ENCODE assay signal across 1 cellular context in genomic region chr5:66144074-66144798, GRCh38.
TF ChIP-seq lines count a peak whose summit lies in the region.

A gene with protein sequence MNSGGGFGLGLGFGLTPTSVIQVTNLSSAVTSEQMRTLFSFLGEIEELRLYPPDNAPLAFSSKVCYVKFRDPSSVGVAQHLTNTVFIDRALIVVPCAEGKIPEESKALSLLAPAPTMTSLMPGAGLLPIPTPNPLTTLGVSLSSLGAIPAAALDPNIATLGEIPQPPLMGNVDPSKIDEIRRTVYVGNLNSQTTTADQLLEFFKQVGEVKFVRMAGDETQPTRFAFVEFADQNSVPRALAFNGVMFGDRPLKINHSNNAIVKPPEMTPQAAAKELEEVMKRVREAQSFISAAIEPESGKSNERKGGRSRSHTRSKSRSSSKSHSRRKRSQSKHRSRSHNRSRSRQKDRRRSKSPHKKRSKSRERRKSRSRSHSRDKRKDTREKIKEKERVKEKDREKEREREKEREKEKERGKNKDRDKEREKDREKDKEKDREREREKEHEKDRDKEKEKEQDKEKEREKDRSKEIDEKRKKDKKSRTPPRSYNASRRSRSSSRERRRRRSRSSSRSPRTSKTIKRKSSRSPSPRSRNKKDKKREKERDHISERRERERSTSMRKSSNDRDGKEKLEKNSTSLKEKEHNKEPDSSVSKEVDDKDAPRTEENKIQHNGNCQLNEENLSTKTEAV (plus strand): TSS chr5:66144300. CDS start chr5:66144377, 77 bp downstream.

TF ChIP-seq in HepG2, 621 proteins besides CTCF, POLR2A, EP300 and RAD21 (continued from another document and continues in another):
- TF ChIP-seq ZNF276 (CRISPR knock-in tag; IDR thresholded peaks at IDR 0.05; ENCODE audit: low read depth) (no peak), ZNF674 (CRISPR knock-in tag; IDR thresholded peaks at IDR 0.05; ENCODE audit: low read depth) (0 out of 2 replicates have a peak, but pooled peaks have one; percentile 47), ZNF234 (CRISPR knock-in tag; conservative IDR thresholded peaks at IDR 0.05) (peak; percentile 88; the same call in 1 of the 2 replicates), MLLT10 (CRISPR knock-in tag; IDR thresholded peaks at IDR 0.05) (no peak), NCOA1 (CRISPR knock-in tag; IDR thresholded peaks at IDR 0.05) (no peak), KMT2A (CRISPR knock-in tag; IDR thresholded peaks at IDR 0.05) (peak; percentile 87), TAF15 (IDR thresholded peaks at IDR 0.05; ENCODE audit: low read depth, low read length, poor library complexity, severe bottlenecking) (peak; percentile 96), ZNF850 (CRISPR knock-in tag; conservative IDR thresholded peaks at IDR 0.05) (peak; percentile 60; the same call in 1 of the 2 replicates), KDM6A (CRISPR knock-in tag; IDR thresholded peaks at IDR 0.05; ENCODE audit: low read depth) (no peak), ASH2L (IDR thresholded peaks at IDR 0.05; ENCODE audit: insufficient read length, low read depth, low read length) (peak; percentile 97), ISL2 (CRISPR knock-in tag; IDR thresholded peaks at IDR 0.05) (peak; percentile 73; the same call in 1 of the 2 replicates), POLR2AphosphoS5 (IDR thresholded peaks at IDR 0.05; ENCODE audit: low read depth, low read length) (peak; percentile 91), SIN3A (IDR thresholded peaks at IDR 0.05; ENCODE audit: borderline replicate concordance, low read depth, low read length) (peak; percentile 85; the same call in 1 of the 2 replicates), ZNF143 (CRISPR knock-in tag; IDR thresholded peaks at IDR 0.05) (peak; percentile 38; the same call in 1 of the 2 replicates), IRF2 (CRISPR knock-in tag; IDR thresholded peaks at IDR 0.05) (peak; percentile 1), CREM (IDR thresholded peaks at IDR 0.05) (peak; percentile 36; the same call in 1 of the 2 replicates), CREM (CRISPR knock-in tag; IDR thresholded peaks at IDR 0.05) (no peak), ZBTB7A (CRISPR knock-in tag; IDR thresholded peaks at IDR 0.05) (no peak), ZSCAN30 (CRISPR knock-in tag; IDR thresholded peaks at IDR 0.05) (0 out of 2 replicates have a peak, but pooled peaks have one; percentile 86), ZSCAN12 (CRISPR knock-in tag; IDR thresholded peaks at IDR 0.05) (0 out of 2 replicates have a peak, but pooled peaks have one; percentile 16), MED13 (CRISPR knock-in tag; IDR thresholded peaks at IDR 0.05) (no peak; the same call in 1 of the 2 replicates), ZBTB3 (CRISPR knock-in tag; IDR thresholded peaks at IDR 0.05; ENCODE audit: borderline replicate concordance, low read depth) (no peak), CEBPB (IDR thresholded peaks at IDR 0.05; ENCODE audit: borderline replicate concordance, low read depth, low read length) (peak; percentile 92), ZNF263 (CRISPR knock-in tag; IDR thresholded peaks at IDR 0.05) (peak; percentile 41; the same call in 1 of the 2 replicates), ZNF329 (CRISPR knock-in tag; IDR thresholded peaks at IDR 0.05; ENCODE audit: low read depth) (peak; percentile 72; the same call in 1 of the 2 replicates), HNRNPH1 (optimal IDR thresholded peaks at IDR 0.05; ENCODE audit: low read depth, low read length) (no peak), SETDB1 (CRISPR knock-in tag; IDR thresholded peaks at IDR 0.05; ENCODE audit: borderline replicate concordance) (no peak), ATF7-NPFF (CRISPR knock-in tag; IDR thresholded peaks at IDR 0.05; ENCODE audit: low read depth) (no peak), KDM1A (CRISPR knock-in tag; IDR thresholded peaks at IDR 0.05) (no peak), BORCS8-MEF2B (CRISPR knock-in tag; IDR thresholded peaks at IDR 0.05) (peak; percentile 14; the same call in 1 of the 2 replicates), CREB1 (IDR thresholded peaks at IDR 0.05) (peak; percentile 74), CREB1 (CRISPR knock-in tag; IDR thresholded peaks at IDR 0.05) (peak; percentile 45; the same call in 1 of the 2 replicates), FOXC1 (CRISPR knock-in tag; IDR thresholded peaks at IDR 0.05; ENCODE audit: borderline replicate concordance) (peak; percentile 30; the same call in 1 of the 2 replicates), NCOA5 (CRISPR knock-in tag; IDR thresholded peaks at IDR 0.05) (no peak), FOXM1 (CRISPR knock-in tag; IDR thresholded peaks at IDR 0.05) (0 out of 2 replicates have a peak, but pooled peaks have one; percentile 18), ZFX (CRISPR knock-in tag; IDR thresholded peaks at IDR 0.05; ENCODE audit: low read depth) (peak; percentile 66), CERS6 (CRISPR knock-in tag; IDR thresholded peaks at IDR 0.05) (peak; percentile 51; the same call in 1 of the 2 replicates), RCOR2 (CRISPR knock-in tag; IDR thresholded peaks at IDR 0.05) (no peak), KDM3A (CRISPR knock-in tag; IDR thresholded peaks at IDR 0.05; ENCODE audit: low read depth) (no peak), TEAD2 (CRISPR knock-in tag; IDR thresholded peaks at IDR 0.05) (no peak), ARID5B (CRISPR knock-in tag; IDR thresholded peaks at IDR 0.05) (peak; percentile 5), ZNF572 (CRISPR knock-in tag; IDR thresholded peaks at IDR 0.05) (0 out of 2 replicates have a peak, but pooled peaks have one; percentile 73), ZNF557 (CRISPR knock-in tag; IDR thresholded peaks at IDR 0.05) (0 out of 2 replicates have a peak, but pooled peaks have one; percentile 48), EHMT2 (IDR thresholded peaks at IDR 0.05; ENCODE audit: borderline replicate concordance, low read depth, low read length) (no peak), CEBPG (CRISPR knock-in tag; IDR thresholded peaks at IDR 0.05) (peak; percentile 83), PHF20 (CRISPR knock-in tag; IDR thresholded peaks at IDR 0.05) (peak; percentile 66), PITX1 (CRISPR knock-in tag; IDR thresholded peaks at IDR 0.05) (no peak), ZNF776 (CRISPR knock-in tag; IDR thresholded peaks at IDR 0.05) (peak; percentile 77), MXD4 (CRISPR knock-in tag; IDR thresholded peaks at IDR 0.05) (peak; percentile 48; the same call in 1 of the 2 replicates), ZNF225 (CRISPR knock-in tag; IDR thresholded peaks at IDR 0.05) (peak; percentile 75; the same call in 1 of the 2 replicates), PTBP1 (IDR thresholded peaks at IDR 0.05; ENCODE audit: low read depth, low read length, poor library complexity, severe bottlenecking) (no peak), ZMYM4 (CRISPR knock-in tag; IDR thresholded peaks at IDR 0.05) (peak; percentile 85), CHD2 (IDR thresholded peaks at IDR 0.05; ENCODE audit: low read depth, low read length) (peak; percentile 95), ZNF460 (CRISPR knock-in tag; IDR thresholded peaks at IDR 0.05; ENCODE audit: borderline replicate concordance) (peak; percentile 10; the same call in 1 of the 2 replicates), ZNF430 (CRISPR knock-in tag; IDR thresholded peaks at IDR 0.05) (peak; percentile 27; the same call in 1 of the 2 replicates), ZKSCAN5 (CRISPR knock-in tag; IDR thresholded peaks at IDR 0.05) (no peak), ZFP36 (IDR thresholded peaks at IDR 0.05; ENCODE audit: borderline replicate concordance, low read depth, low read length, partially characterized antibody) (no peak), MEIS1 (CRISPR knock-in tag; IDR thresholded peaks at IDR 0.05; ENCODE audit: borderline replicate concordance) (no peak; the same call in 1 of the 2 replicates), ZSCAN25 (CRISPR knock-in tag; IDR thresholded peaks at IDR 0.05) (0 out of 2 replicates have a peak, but pooled peaks have one; percentile 17), ZNF775 (CRISPR knock-in tag; IDR thresholded peaks at IDR 0.05; ENCODE audit: borderline replicate concordance) (no peak), ZNF597 (CRISPR knock-in tag; IDR thresholded peaks at IDR 0.05) (no peak), SYNCRIP (IDR thresholded peaks at IDR 0.05; ENCODE audit: insufficient read depth, low read depth, low read length) (no peak), POGZ (CRISPR knock-in tag; IDR thresholded peaks at IDR 0.05) (peak; percentile 72)
- TF ChIP-seq, protein P1, sequence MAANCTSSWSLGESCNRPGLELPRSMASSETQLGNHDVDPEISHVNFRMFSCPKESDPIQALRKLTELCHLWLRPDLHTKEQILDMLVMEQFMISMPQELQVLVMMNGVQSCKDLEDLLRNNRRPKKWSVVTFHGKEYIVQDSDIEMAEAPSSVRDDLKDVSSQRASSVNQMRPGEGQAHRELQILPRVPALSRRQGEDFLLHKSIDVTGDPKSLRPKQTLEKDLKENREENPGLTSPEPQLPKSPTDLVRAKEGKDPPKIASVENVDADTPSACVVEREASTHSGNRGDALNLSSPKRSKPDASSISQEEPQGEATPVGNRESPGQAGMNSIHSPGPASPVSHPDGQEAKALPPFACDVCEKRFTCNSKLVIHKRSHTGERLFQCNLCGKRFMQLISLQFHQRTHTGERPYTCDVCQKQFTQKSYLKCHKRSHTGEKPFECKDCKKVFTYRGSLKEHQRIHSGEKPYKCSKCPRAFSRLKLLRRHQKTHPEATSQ (CRISPR knock-in tag; IDR thresholded peaks at IDR 0.05; ENCODE audit: borderline replicate concordance): 0 out of 2 replicates have a peak, but pooled peaks have one; percentile 27
- TF ChIP-seq, protein P2, sequence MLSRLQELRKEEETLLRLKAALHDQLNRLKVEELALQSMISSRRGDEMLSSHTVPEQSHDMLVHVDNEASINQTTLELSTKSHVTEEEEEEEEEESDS (CRISPR knock-in tag; IDR thresholded peaks at IDR 0.05; ENCODE audit: borderline replicate concordance): no peak
- TF ChIP-seq, protein P3, sequence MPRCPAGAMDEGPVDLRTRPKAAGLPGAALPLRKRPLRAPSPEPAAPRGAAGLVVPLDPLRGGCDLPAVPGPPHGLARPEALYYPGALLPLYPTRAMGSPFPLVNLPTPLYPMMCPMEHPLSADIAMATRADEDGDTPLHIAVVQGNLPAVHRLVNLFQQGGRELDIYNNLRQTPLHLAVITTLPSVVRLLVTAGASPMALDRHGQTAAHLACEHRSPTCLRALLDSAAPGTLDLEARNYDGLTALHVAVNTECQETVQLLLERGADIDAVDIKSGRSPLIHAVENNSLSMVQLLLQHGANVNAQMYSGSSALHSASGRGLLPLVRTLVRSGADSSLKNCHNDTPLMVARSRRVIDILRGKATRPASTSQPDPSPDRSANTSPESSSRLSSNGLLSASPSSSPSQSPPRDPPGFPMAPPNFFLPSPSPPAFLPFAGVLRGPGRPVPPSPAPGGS (CRISPR knock-in tag; IDR thresholded peaks at IDR 0.05): 0 out of 2 replicates have a peak, but pooled peaks have one; percentile 51
